15 cellular contexts compared by ENCODE assay signal in the genomic region with DNA sequence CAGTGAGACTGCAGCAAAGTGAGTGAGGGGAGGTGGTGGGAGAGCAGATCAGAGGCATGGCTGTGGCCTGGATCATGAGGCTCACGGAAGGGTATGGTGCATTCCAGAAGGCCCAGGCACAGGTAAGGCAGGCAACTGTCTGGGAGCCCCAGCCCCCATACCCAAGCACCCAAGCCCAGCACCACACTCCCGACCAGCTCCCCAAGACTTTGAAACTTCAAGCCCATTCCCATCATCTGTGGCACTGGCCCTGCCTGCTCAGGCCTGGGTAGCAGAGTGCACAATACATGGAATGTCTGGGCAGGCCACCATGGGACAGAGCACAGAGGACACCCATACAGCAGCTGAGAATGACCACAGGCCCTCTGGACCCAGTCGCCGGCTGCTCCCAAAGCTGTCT.
DNase-seq lines count a peak whose midpoint lies in the region; ATAC-seq and TF ChIP-seq lines count a peak whose summit lies in the region.
"Had no signal": no experiment of that assay in that cellular context is flagged by ENCODE, and none has a peak within 500 bp of the region (broad histone marks: within the 10 kb centered on the region; RNA-seq: fewer than 3 reads in every experiment).

No MANE protein-coding gene starts in this region.

- no peak overlapping the region for H3K9ac ChIP-seq in neuronal stem cell (ENCODE audit: low read depth, low read length, poor library complexity)
- H3K9ac ChIP-seq: BLaER1 had no signal

- H4K8ac ChIP-seq in neuronal stem cell (ENCODE audit: low read depth, low read length), result no peak overlapping the region

- H2BK5ac ChIP-seq in neuronal stem cell (ENCODE audit: low read length), result no peak overlapping the region

- no peak for TF ChIP-seq EP300 in esophagus muscularis mucosa (IDR thresholded peaks at IDR 0.05)

- H2AFZ ChIP-seq in neuronal stem cell (ENCODE audit: low read length), result no peak overlapping the region

- intact Hi-C loops in left ventricle myocardium inferior (cut with micrococcal nuclease), result no loop called here
- intact Hi-C loops in esophagus muscularis mucosa (cut with DNase I), result no loop called here
- intact Hi-C loops in upper lobe of right lung (cut with DNase I), result no loop called here

- H3K27ac ChIP-seq in right atrium auricular region, result no peak overlapping the region
- no peak overlapping the region for H3K27ac ChIP-seq in left ventricle myocardium inferior (replicated peaks)
- no peak overlapping the region for H3K27ac ChIP-seq in esophagus muscularis mucosa (replicated peaks in 1 of 4)
- no peak overlapping the region for H3K27ac ChIP-seq in neuronal stem cell (replicated peaks; ENCODE audit: low read length)
- H3K27ac ChIP-seq in upper lobe of right lung, result no peak overlapping the region
- H3K27ac ChIP-seq: BLaER1 had no signal

- no peaks in the 10 kb centered on the region for H3K79me1 ChIP-seq in neuronal stem cell (ENCODE audit: low read depth, low read length)

- peak overlapping the region; percentile 67 for H3K23ac ChIP-seq in neuronal stem cell (ENCODE audit: low read depth, low read length, poor library complexity)

- WGBS in esophagus muscularis mucosa, result 92% methylated on average over 4 of the region's 4 CpGs
- WGBS in neuronal stem cell (ENCODE audit: extremely low coverage in 2 of 2, insufficient read length in 2 of 2, insufficient replicate concordance in 1 of 2), 2 donors, result no CpG with 5 or more reads among the region's 4 CpGs

- H2BK12ac ChIP-seq in neuronal stem cell (ENCODE audit: low read length), result no peak overlapping the region

- no peaks in the 10 kb centered on the region for H3K4me1 ChIP-seq in right atrium auricular region
- no peaks in the 10 kb centered on the region for H3K4me1 ChIP-seq in left ventricle myocardium inferior
- H3K4me1 ChIP-seq in esophagus muscularis mucosa, result no peaks in the 10 kb centered on the region
- peaks cover 8 to 9% of the 10 kb centered on the region in 2 donors for H3K4me1 ChIP-seq in neuronal stem cell (ENCODE audit: control insufficient read depth in 2 of 2, insufficient read depth in 1 of 2, low read depth in 1 of 2, low read length in 2 of 2)
- H3K4me1 ChIP-seq in upper lobe of right lung, result no peaks in the 10 kb centered on the region
- H3K4me1 ChIP-seq: BLaER1 had no signal

- no peak overlapping the region for H3K4ac ChIP-seq in neuronal stem cell (ENCODE audit: low read length)

- no peaks in the 10 kb centered on the region for H3K36me3 ChIP-seq in right atrium auricular region
- no peaks in the 10 kb centered on the region for H3K36me3 ChIP-seq in left ventricle myocardium inferior
- no peaks in the 10 kb centered on the region for H3K36me3 ChIP-seq in esophagus muscularis mucosa
- H3K36me3 ChIP-seq in neuronal stem cell (replicated peaks in 1 of 2; ENCODE audit: control insufficient read depth in 2 of 2, insufficient read depth in 2 of 2, low read length in 2 of 2), result no peaks in the 10 kb centered on the region
- H3K36me3 ChIP-seq in upper lobe of right lung, result no peaks in the 10 kb centered on the region
- H3K36me3 ChIP-seq: BLaER1 had no signal

- H2BK15ac ChIP-seq in neuronal stem cell (ENCODE audit: low read length), result peak overlapping the region; percentile 56

- H3K18ac ChIP-seq in neuronal stem cell (ENCODE audit: low read length), result peak overlapping the region; percentile 89

- DNase-seq in right atrium auricular region (ENCODE audit: low spot score) (peak; percentile 48), left ventricle myocardium inferior (no peak), esophagus muscularis mucosa (ENCODE audit: extremely low spot score) (peak; percentile 55), neuronal stem cell (ENCODE audit: low spot score) (no peak), upper lobe of right lung (no peak), NK-92 (lab: John Stamatoyannopoulos, UW; ENCODE audit: unreplicated experiment) (no peak)
- DNase-seq: 8988T; CD4-positive, alpha-beta memory T cell; DMS79 treated with DMSO at 0.1 percent for 48 hours; GF-D8; GOT3; H9 had no signal

- no peak overlapping the region for H4K91ac ChIP-seq in neuronal stem cell (ENCODE audit: low read depth, low read length, poor library complexity)

- H3K4me3 ChIP-seq in right atrium auricular region, result no peak overlapping the region
- no peak overlapping the region for H3K4me3 ChIP-seq in left ventricle myocardium inferior
- H3K4me3 ChIP-seq in esophagus muscularis mucosa, result no peak overlapping the region
- H3K4me3 ChIP-seq in neuronal stem cell (ENCODE audit: low read length in 2 of 2), result no peak overlapping the region
- no peak overlapping the region for H3K4me3 ChIP-seq in upper lobe of right lung
- H3K4me3 ChIP-seq: BLaER1 had no signal

- H3K27me3 ChIP-seq in right atrium auricular region (no peaks in the 10 kb centered on the region), left ventricle myocardium inferior (ENCODE audit: low read depth) (peaks cover 5% of the 10 kb centered on the region), esophagus muscularis mucosa (no peaks in the 10 kb centered on the region), neuronal stem cell (ENCODE audit: control insufficient read depth in 3 of 3, insufficient read depth in 3 of 3, low read depth in 1 of 3, low read length in 3 of 3) (no peaks in the 10 kb centered on the region), upper lobe of right lung (no peaks in the 10 kb centered on the region)
- H3K27me3 ChIP-seq: BLaER1 had no signal

- H2BK120ac ChIP-seq in neuronal stem cell (ENCODE audit: low read depth, low read length), result peak overlapping the region; percentile 74

- H3K9me3 ChIP-seq in right atrium auricular region (peaks cover 0 to 18% of the 10 kb centered on the region in 2 donors), left ventricle myocardium inferior (replicated peaks) (peaks cover 40% of the 10 kb centered on the region), esophagus muscularis mucosa (peaks cover 0 to 11% (median 10%) of the 10 kb centered on the region in 4 donors), neuronal stem cell (replicated peaks in 1 of 2; ENCODE audit: control insufficient read depth in 2 of 2, insufficient read depth in 1 of 2, low read depth in 1 of 2, low read length in 2 of 2) (peaks cover 9 to 53% of the 10 kb centered on the region in 2 donors), upper lobe of right lung (peaks cover 10% of the 10 kb centered on the region)

- peak overlapping the region; percentile 3 for H3K4me2 ChIP-seq in neuronal stem cell (ENCODE audit: insufficient read depth, low read length, poor library complexity, severe bottlenecking)
- H3K4me2 ChIP-seq: BLaER1 had no signal

- no peak overlapping the region for H3K14ac ChIP-seq in neuronal stem cell (ENCODE audit: low read length)

- TF ChIP-seq CTCF in right atrium auricular region (IDR thresholded peaks at IDR 0.05) (no peak), left ventricle myocardium inferior (IDR thresholded peaks at IDR 0.05; ENCODE audit: borderline replicate concordance) (no peak), esophagus muscularis mucosa (IDR thresholded peaks at IDR 0.05) (no peak), upper lobe of right lung (IDR thresholded peaks at IDR 0.05) (no peak)

- no peak for TF ChIP-seq POLR2A in esophagus muscularis mucosa (IDR thresholded peaks at IDR 0.05; ENCODE audit: low read depth)

- ATAC-seq in upper lobe of right lung (peak; percentile 30), HG02588 (IDR thresholded peaks at IDR 0.05; ENCODE audit: unreplicated experiment) (no peak), GM18498 (IDR thresholded peaks at IDR 0.05; ENCODE audit: unreplicated experiment) (no peak)

- peak overlapping the region; percentile 95 for H2AK5ac ChIP-seq in neuronal stem cell (ENCODE audit: low read depth, low read length)

Comparison
In these comparisons a context has a peak if more than half of its experiments do, and no peak if none do; other contexts are left out.
1. DNase-seq: peak in right atrium auricular region (single experiment) and esophagus muscularis mucosa (single experiment); none in left ventricle myocardium inferior (single experiment), neuronal stem cell (single experiment), upper lobe of right lung (single experiment) and NK-92 (single experiment).